In genomic region chr7:44616545-44616944, GRCh38 we compare ENCODE assay signal across 21 cellular contexts.
"Had no signal": no experiment of that assay in that cellular context is flagged by ENCODE, and none has a peak within 500 bp of the region (broad histone marks: within the 10 kb centered on the region; RNA-seq: fewer than 3 reads in every experiment).

No MANE protein-coding gene starts in this region.

- H3K27me3 Mint-ChIP-seq: activated CD4-positive, alpha-beta memory T cell treated with anti-CD3 and anti-CD28 coated beads for 36 hours; activated CD4-positive, alpha-beta T cell treated with anti-CD3 and anti-CD28 coated beads, Interleukin-2, amount 10 ng/mL, durations not matched to agents 7 days and 5 days; activated naive CD4-positive, alpha-beta T cell treated with anti-CD3 and anti-CD28 coated beads, Interleukin-2, amount 10 ng/mL, durations not matched to agents 7 days and 5 days; activated naive CD8-positive, alpha-beta T cell treated with anti-CD3 and anti-CD28 coated beads for 36 hours had no signal

- H3K4me3 ChIP-seq: cardiac muscle cell had no signal

- H3K27me3 ChIP-seq: brain microvascular endothelial cell, cardiac muscle cell had no signal

- H3K36me3 ChIP-seq: brain microvascular endothelial cell, cardiac muscle cell had no signal

- H3K27ac ChIP-seq: cardiac muscle cell had no signal

- H3K9me3 Mint-ChIP-seq: activated CD4-positive, alpha-beta memory T cell treated with anti-CD3 and anti-CD28 coated beads for 36 hours; activated CD4-positive, alpha-beta T cell treated with anti-CD3 and anti-CD28 coated beads, Interleukin-2, amount 10 ng/mL, durations not matched to agents 7 days and 5 days; activated naive CD4-positive, alpha-beta T cell treated with anti-CD3 and anti-CD28 coated beads, Interleukin-2, amount 10 ng/mL, durations not matched to agents 7 days and 5 days; activated naive CD8-positive, alpha-beta T cell treated with anti-CD3 and anti-CD28 coated beads for 36 hours; activated T-cell treated with anti-CD3 and anti-CD28 coated beads, Interleukin-2, amount 50 U/mL, for 4 hours had no signal

- DNase-seq: activated CD4-positive, alpha-beta T cell treated with anti-CD3 and anti-CD28 coated beads, Interleukin-2, amount 10 ng/mL, durations not matched to agents 7 days and 5 days; activated CD4-positive, CD25-positive, alpha-beta regulatory T cell; activated CD8-positive, alpha-beta memory T cell treated with anti-CD3 and anti-CD28 coated beads for 24 hours; activated gamma-delta T cell; activated naive CD4-positive, alpha-beta T cell treated with anti-CD3 and anti-CD28 coated beads, Interleukin-2, amount 10 ng/mL, durations not matched to agents 7 days and 5 days; activated naive CD8-positive, alpha-beta T cell treated with anti-CD3 and anti-CD28 coated beads for 36 hours; activated T-cell treated with anti-CD3 and anti-CD28 coated beads, Interleukin-2, amount 50 U/mL, for 4 hours; brain microvascular endothelial cell; Kasumi-1; KBM-7; NCI-H1105 treated with DMSO at 0.1 percent for 48 hours; NCI-H1436 treated with DMSO at 0.1 percent for 48 hours; NCI-H187; NCI-H2081; NCI-H446; NCI-H524; PC-3; SIG-M5; T1000 had no signal

- H3K4me3 Mint-ChIP-seq: activated CD4-positive, alpha-beta T cell treated with anti-CD3 and anti-CD28 coated beads, Interleukin-2, amount 10 ng/mL, durations not matched to agents 7 days and 5 days; activated naive CD4-positive, alpha-beta T cell treated with anti-CD3 and anti-CD28 coated beads, Interleukin-2, amount 10 ng/mL, durations not matched to agents 7 days and 5 days had no signal

- ATAC-seq: PC-3 had no signal
